Comparison of ENCODE assay signal across 19 cellular contexts in the genomic region with DNA sequence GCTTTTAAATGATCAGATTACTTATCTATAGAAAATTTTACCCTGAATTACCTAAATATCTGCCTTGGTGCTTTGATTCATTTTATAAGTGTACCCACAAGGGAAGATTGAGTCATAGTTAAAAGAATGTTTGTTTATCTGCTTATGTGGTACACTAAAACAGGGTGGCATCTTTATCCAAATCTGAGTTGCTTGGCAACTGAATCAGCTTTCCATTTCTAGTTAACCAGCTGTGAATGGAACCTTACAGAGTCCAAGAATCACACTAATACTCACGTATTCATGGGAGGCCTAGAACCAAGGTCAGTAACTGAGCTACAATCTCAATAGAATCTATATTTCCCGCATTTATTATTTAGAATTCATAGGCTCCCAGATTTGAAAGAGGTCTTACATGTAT. TPM values are rescaled to one million over a fixed set of nuclear protein-coding genes. Genes with fewer than 3 reads are reported as not detected.
A peak's percentile ranks its signal among the peaks of the same experiment; 100 is the strongest.
DNase-seq lines count a peak whose midpoint lies in the region; ATAC-seq and TF ChIP-seq lines count a peak whose summit lies in the region.
"Had no signal": no experiment of that assay in that cellular context is flagged by ENCODE, and none has a peak within 500 bp of the region (broad histone marks: within the 10 kb centered on the region; RNA-seq: fewer than 3 reads in every experiment).

No MANE protein-coding gene starts in this region.

- no peak for ATAC-seq in omental fat pad (ENCODE audit: low FRiP score)
- ATAC-seq: activated T-cell treated with anti-CD3 and anti-CD28 coated beads, Interleukin-2, amount 50 U/mL, for 72 hours; lower lobe of right lung; sciatic nerve; stimulated activated naive B cell treated with anti-CD40 and anti-IgM and Interleukin-4, amounts not matched to agents 10 μg/mL and 1 μg/mL and 100 μg/mL, for 72 hours had no signal

- TF ChIP-seq POLR2A in erythroblast (IDR thresholded peaks at IDR 0.05; ENCODE audit: low read length): no peak

- TF ChIP-seq CTCF in omental fat pad (IDR thresholded peaks at IDR 0.05): no peak

- peak; percentile 15 for DNase-seq in AG20443 (ENCODE audit: low spot score)
- DNase-seq in LHCN-M2 (ENCODE audit: low read depth): peak; percentile 90
- DNase-seq in amniotic epithelial cell (ENCODE audit: low read depth): peak; percentile 15
- peak; percentile 50 for DNase-seq in myocyte (ENCODE audit: low read depth)
- DNase-seq in omental fat pad (ENCODE audit: low spot score): no peak
- DNase-seq in stimulated activated CD4-positive, alpha-beta T cell treated with anti-CD3 and anti-CD28 coated beads, Interleukin-15, amount 100 ng/mL, for 24 hours: no peak
- no peak for DNase-seq in kidney glomerular epithelial cell (lab: John Stamatoyannopoulos, UW)
- DNase-seq in erythroblast (lab: John Stamatoyannopoulos, UW): no peak
- DNase-seq: activated T-cell treated with anti-CD3 and anti-CD28 coated beads, Interleukin-2, amount 50 U/mL, for 72 hours; DND-41; endodermal cell; lower lobe of right lung; naive B cell; NCI-H1417; NCI-H510A treated with DMSO at 0.1 percent for 48 hours; ovary; stimulated activated naive B cell treated with anti-CD40 and anti-IgM and Interleukin-4, amounts not matched to agents 10 μg/mL and 1 μg/mL and 100 μg/mL, for 72 hours had no signal

RNA-seq across cellular contexts. Expression of gene CAP2, which starts 44.0 kb away (rescaled TPM):
- total RNA-seq in LHCN-M2 (2014; rRNA removed): 35.6 and 45.1 TPM in 2 replicates
- 69.0 TPM for polyA plus RNA-seq in LHCN-M2 (2012)
- total RNA-seq in myocyte: 187 and 262 TPM in 2 replicates
- 118 TPM for polyA plus RNA-seq in myocyte (2012)
- total RNA-seq in omental fat pad: 1 to 10 TPM; 3.5 to 8.9 (median 4.5) TPM
- total RNA-seq: activated CD8-positive, alpha-beta memory T cell treated with anti-CD3 and anti-CD28 coated beads for 36 hours; activated T-cell treated with anti-CD3 and anti-CD28 coated beads, Interleukin-2, amount 50 U/mL, for 72 hours had no signal

Comparison
In these comparisons a context has a peak if more than half of its experiments do, and no peak if none do; other contexts are left out.
1. DNase-seq: peak in AG20443 (single experiment), LHCN-M2 (single experiment), amniotic epithelial cell (single experiment) and myocyte (single experiment); none in omental fat pad (single experiment), stimulated activated CD4-positive, alpha-beta T cell treated with anti-CD3 and anti-CD28 coated beads, Interleukin-15, amount 100 ng/mL, for 24 hours (single experiment), kidney glomerular epithelial cell (single experiment) and erythroblast (0 of 2).